Comparison of ENCODE assay signal across 8 cellular contexts in genomic region chr5:133423618-133424282, GRCh38.
A peak's percentile ranks its signal among the peaks of the same experiment; 100 is the strongest.
DNase-seq lines count a peak whose midpoint lies in the region; ATAC-seq and TF ChIP-seq lines count a peak whose summit lies in the region.

No MANE protein-coding gene starts in this region.

- H3K36me3 Mint-ChIP-seq in mesothelial cell of epicardium: no peaks in the 10 kb centered on the region

- H3K4me3 Mint-ChIP-seq in mesothelial cell of epicardium: no peak overlapping the region

- H3K27ac Mint-ChIP-seq in mesothelial cell of epicardium: peak overlapping the region; percentile 54

- no peak for ATAC-seq in HG03342 (IDR thresholded peaks at IDR 0.05; ENCODE audit: unreplicated experiment)

- peaks cover 29% of the 10 kb centered on the region for H3K4me1 Mint-ChIP-seq in mesothelial cell of epicardium

- H3K27me3 Mint-ChIP-seq in mesothelial cell of epicardium (ENCODE audit: low read depth): no peaks in the 10 kb centered on the region

- peaks cover under 1% of the 10 kb centered on the region for H3K9me3 Mint-ChIP-seq in mesothelial cell of epicardium

- DNase-seq in GDM1 (lab: John Stamatoyannopoulos, UW): peak; percentile 30
- peak; percentile 50 for DNase-seq in H4 (ENCODE audit: low spot score)
- peak; percentile 18 for DNase-seq in NCI-H1105 (lab: John Stamatoyannopoulos, UW)
- DNase-seq in activated CD4-positive, alpha-beta T cell treated with anti-CD3 and anti-CD28 coated beads, Interleukin-2, amount 50 U/mL, for 24 hours (ENCODE audit: low read depth in 1 of 2, low spot score in 1 of 2): peak; percentile 53 to 60
- DNase-seq in effector CD8-positive, alpha-beta T cell (lab: John Stamatoyannopoulos, UW): peak; percentile 34
- peak; percentile 57 to 86 for DNase-seq in mesothelial cell of epicardium (ENCODE audit: low spot score in 2 of 2, unreplicated experiment in 2 of 2)
- peak; percentile 90 for DNase-seq in stimulated activated CD8-positive, alpha-beta memory T cell treated with anti-CD3 and anti-CD28 coated beads, Interleukin-4, amount 100 ng/mL, for 48 hours

- peak; percentile 97 for TF ChIP-seq CTCF in mesothelial cell of epicardium (IDR thresholded peaks at IDR 0.05; ENCODE audit: unreplicated experiment)

Comparison
In these comparisons a context has a peak if more than half of its experiments do, and no peak if none do; other contexts are left out.
1. DNase-seq: peak in every context shown above with its lines; median percentile 90 in stimulated activated CD8-positive, alpha-beta memory T cell treated with anti-CD3 and anti-CD28 coated beads, Interleukin-4, amount 100 ng/mL, for 48 hours; 72 in mesothelial cell of epicardium; 56 in activated CD4-positive, alpha-beta T cell treated with anti-CD3 and anti-CD28 coated beads, Interleukin-2, amount 50 U/mL, for 24 hours; 50 in H4; 34 in effector CD8-positive, alpha-beta T cell; 30 in GDM1; 18 in NCI-H1105.